18 cellular contexts compared by ENCODE assay signal in the genomic region with DNA sequence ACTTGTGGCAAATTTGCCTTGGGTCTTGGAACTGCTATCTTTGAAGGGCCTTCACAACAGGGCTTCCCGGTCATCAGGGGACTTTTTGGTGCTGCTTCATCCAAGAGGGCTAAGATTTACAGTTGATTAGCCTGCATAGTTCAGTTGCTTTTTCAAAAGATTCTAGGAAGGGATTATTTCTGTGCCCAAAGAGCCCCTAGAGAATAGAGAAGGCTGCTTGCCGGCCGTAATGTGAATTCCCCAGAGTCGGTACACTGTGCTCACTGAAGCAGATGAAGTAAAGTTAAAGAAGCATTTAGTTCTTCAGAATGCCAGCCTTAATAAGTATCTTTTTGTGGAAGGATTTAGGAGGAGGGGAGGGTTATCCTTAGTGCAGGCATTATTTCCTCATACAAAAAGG. TPM values are rescaled to one million over a fixed set of nuclear protein-coding genes. Genes with fewer than 3 reads are reported as not detected.
DNase-seq lines count a peak whose midpoint lies in the region; TF ChIP-seq lines count a peak whose summit lies in the region.
"Had no signal": no experiment of that assay in that cellular context is flagged by ENCODE, and none has a peak within 500 bp of the region (broad histone marks: within the 10 kb centered on the region; RNA-seq: fewer than 3 reads in every experiment).

No MANE protein-coding gene starts in this region.

- TF ChIP-seq POLR2A in uterus (IDR thresholded peaks at IDR 0.05): no peak

- no peak overlapping the region for H3K4me3 ChIP-seq in effector memory CD4-positive, alpha-beta T cell (ENCODE audit: insufficient read depth, low read depth, low read length, poor library complexity, severe bottlenecking)
- H3K4me3 ChIP-seq in foreskin fibroblast (ENCODE audit: low read depth in 1 of 2, low read length in 2 of 2) (no peak overlapping the region), uterus (no peak overlapping the region)
- H3K4me3 ChIP-seq: SJCRH30 had no signal

- DNase-seq in NCI-H2107 treated with DMSO at 0.1 percent for 48 hours (lab: John Stamatoyannopoulos, UW; ENCODE audit: unreplicated experiment) (peak; percentile 10), NCI-H2107 (lab: John Stamatoyannopoulos, UW) (no peak), NCI-H82 treated with DMSO at 0.1 percent for 48 hours (lab: John Stamatoyannopoulos, UW; ENCODE audit: unreplicated experiment) (peak; percentile 2), nephron progenitor cell (no peak), foreskin fibroblast (no peak), uterus (no peak), NCI-H2081 treated with DMSO at 0.1 percent for 48 hours (lab: John Stamatoyannopoulos, UW) (no peak)
- DNase-seq in effector memory CD4-positive, alpha-beta T cell: no peak
- DNase-seq: C1 segment of cervical spinal cord; NCI-H1092; NCI-H1694; NCI-H2171 treated with DMSO at 0.1 percent for 48 hours; NCI-H510A treated with DMSO at 0.1 percent for 48 hours; NK-92 treated with Interleukin-12 subunit alpha and Interleukin-12 subunit beta, amount 100 ng/mL, for 24 hours; SJCRH30; SW 1271 had no signal

- H3K4me3 Mint-ChIP-seq in nephron progenitor cell: peak overlapping the region; percentile 58

- no peak overlapping the region for H3K27ac ChIP-seq in effector memory CD4-positive, alpha-beta T cell (ENCODE audit: insufficient read depth, low read length, poor library complexity, severe bottlenecking)
- no peak overlapping the region for H3K27ac ChIP-seq in uterus
- H3K27ac ChIP-seq: 22Rv1, RWPE1, SJCRH30 had no signal

- H3K4me1 Mint-ChIP-seq in nephron progenitor cell: peaks cover 70% of the 10 kb centered on the region

- H3K27ac Mint-ChIP-seq in nephron progenitor cell: peak overlapping the region; percentile 81

- peaks cover 16% of the 10 kb centered on the region for H3K9me3 Mint-ChIP-seq in nephron progenitor cell

- peaks cover 20% of the 10 kb centered on the region for H3K36me3 Mint-ChIP-seq in nephron progenitor cell (ENCODE audit: low read depth)

- H3K27me3 Mint-ChIP-seq in nephron progenitor cell (ENCODE audit: low read depth, poor library complexity): peaks cover 7% of the 10 kb centered on the region

- intact Hi-C loops in uterus (cut with DNase I; ENCODE audit: low total_unique reads): no loop called here

- H3K4me1 ChIP-seq in effector memory CD4-positive, alpha-beta T cell (ENCODE audit: control insufficient read depth, insufficient read depth, low read length, poor library complexity, severe bottlenecking): no peaks in the 10 kb centered on the region
- H3K4me1 ChIP-seq in uterus: no peaks in the 10 kb centered on the region
- H3K4me1 ChIP-seq: SJCRH30 had no signal

- TF ChIP-seq CTCF in nephron progenitor cell (IDR thresholded peaks at IDR 0.05) (no peak), foreskin fibroblast (IDR thresholded peaks at IDR 0.05; ENCODE audit: low read depth, low read length) (no peak), uterus (IDR thresholded peaks at IDR 0.05) (no peak)

- no peaks in the 10 kb centered on the region for H3K9me3 ChIP-seq in effector memory CD4-positive, alpha-beta T cell (ENCODE audit: control insufficient read depth, low read length)
- H3K9me3 ChIP-seq in uterus: no peaks in the 10 kb centered on the region
- H3K9me3 ChIP-seq: SJCRH30 had no signal

- no peaks in the 10 kb centered on the region for H3K36me3 ChIP-seq in effector memory CD4-positive, alpha-beta T cell (ENCODE audit: control insufficient read depth, insufficient read depth, low read length)
- H3K36me3 ChIP-seq in uterus: no peaks in the 10 kb centered on the region
- H3K36me3 ChIP-seq: SJCRH30 had no signal

- no peaks in the 10 kb centered on the region for H3K27me3 ChIP-seq in effector memory CD4-positive, alpha-beta T cell (replicated peaks; ENCODE audit: control insufficient read depth, insufficient read depth, low read length, poor library complexity, severe bottlenecking)
- H3K27me3 ChIP-seq in uterus: no peaks in the 10 kb centered on the region
- H3K27me3 ChIP-seq: SJCRH30 had no signal

RNA-seq across cellular contexts. Expression of a gene that starts 47.7 kb away (rescaled TPM):
- 10 to 100 TPM in 1 of 4 donors, 1 to 10 TPM in 1, under 1 TPM in 2; 0.26 to 10.6 (median 1.2) TPM for total RNA-seq in uterus
- total RNA-seq: SJCRH30 had no signal

Comparison
In these comparisons a context has a peak if more than half of its experiments do, and no peak if none do; other contexts are left out.
1. DNase-seq: peak in NCI-H2107 treated with DMSO at 0.1 percent for 48 hours (single experiment) and NCI-H82 treated with DMSO at 0.1 percent for 48 hours (single experiment); none in NCI-H2107 (single experiment), nephron progenitor cell (single experiment), effector memory CD4-positive, alpha-beta T cell (0 of 3), foreskin fibroblast (0 of 2), uterus (0 of 2) and NCI-H2081 treated with DMSO at 0.1 percent for 48 hours (single experiment).